Comparison of ENCODE assay signal across 20 cellular contexts in genomic region chr10:128476845-128477244, GRCh38.
DNase-seq lines count a peak whose midpoint lies in the region; TF ChIP-seq lines count a peak whose summit lies in the region.
"Had no signal": no experiment of that assay in that cellular context is flagged by ENCODE, and none has a peak within 500 bp of the region (broad histone marks: within the 10 kb centered on the region; RNA-seq: fewer than 3 reads in every experiment).

No MANE protein-coding gene starts in this region.

- no peak for TF ChIP-seq POLR2A in stomach (IDR thresholded peaks at IDR 0.05)

- H3K36me3 ChIP-seq in WERI-Rb-1 (no peaks in the 10 kb centered on the region), osteoblast (ENCODE audit: insufficient read depth, low read length) (no peaks in the 10 kb centered on the region), stomach (no peaks in the 10 kb centered on the region), hepatocyte (replicated peaks; ENCODE audit: insufficient read depth, low read depth) (no peaks in the 10 kb centered on the region)
- H3K36me3 ChIP-seq: BE2C; BLaER1 treated with 17β-estradiol and CSF1 and Interleukin-3, amounts not matched to agents 10 nM and 100 nM had no signal

- H3K4me2 ChIP-seq in osteoblast (ENCODE audit: insufficient read depth, low read length) (no peak overlapping the region), hepatocyte (no peak overlapping the region)
- H3K4me2 ChIP-seq: A549; BLaER1 treated with 17β-estradiol and CSF1 and Interleukin-3, amounts not matched to agents 10 nM and 100 nM had no signal

- H4K20me1 ChIP-seq in osteoblast (ENCODE audit: insufficient read depth, low read length) (no peaks in the 10 kb centered on the region), hepatocyte (ENCODE audit: insufficient read depth, poor library complexity, severe bottlenecking) (no peaks in the 10 kb centered on the region)
- H4K20me1 ChIP-seq: BLaER1 treated with 17β-estradiol and CSF1 and Interleukin-3, amounts not matched to agents 10 nM and 100 nM had no signal

- DNase-seq in DMS79 treated with DMSO at 0.1 percent for 48 hours (lab: John Stamatoyannopoulos, UW), result peak; percentile 73
- peak; percentile 56 for DNase-seq in WERI-Rb-1
- peak; percentile 41 for DNase-seq in osteoblast (ENCODE audit: insufficient read length, low spot score, missing footprints)
- DNase-seq in stomach, result no peak
- DNase-seq in GM20000 (ENCODE audit: low spot score), result no peak
- no peak for DNase-seq in NCI-H2081 (lab: John Stamatoyannopoulos, UW)
- DNase-seq in hepatocyte (ENCODE audit: low spot score), result no peak
- DNase-seq: 8988T; ACHN; AML-193; BE2C; CD4-positive, alpha-beta T cell; CD8-positive, alpha-beta memory T cell; DMS 273 treated with DMSO at 0.1 percent for 48 hours; DND-41; GM23248; H7; HCEC 1CT had no signal

- H3K4me3 ChIP-seq in WERI-Rb-1 (ENCODE audit: low read depth, low read length) (no peak overlapping the region), osteoblast (ENCODE audit: insufficient read depth, low read length) (no peak overlapping the region), stomach (no peak overlapping the region), hepatocyte (no peak overlapping the region)
- H3K4me3 ChIP-seq: A549; BLaER1 treated with 17β-estradiol and CSF1 and Interleukin-3, amounts not matched to agents 10 nM and 100 nM; GM23248 had no signal

- no peaks in the 10 kb centered on the region for H3K9me2 ChIP-seq in hepatocyte (replicated peaks; ENCODE audit: insufficient read depth)

- TF ChIP-seq CTCF in WERI-Rb-1 (IDR thresholded peaks at IDR 0.05; ENCODE audit: low read depth, low read length) (no peak), osteoblast (IDR thresholded peaks at IDR 0.05; ENCODE audit: extremely low read depth, low read depth, low read length) (no peak), stomach (IDR thresholded peaks at IDR 0.05) (no peak), GM20000 (IDR thresholded peaks at IDR 0.05; ENCODE audit: extremely low read depth, missing control alignments) (no peak), hepatocyte (IDR thresholded peaks at IDR 0.05; ENCODE audit: poor library complexity) (no peak)

- H3K79me2 ChIP-seq in osteoblast (ENCODE audit: insufficient read depth, low read length) (no peaks in the 10 kb centered on the region), hepatocyte (no peaks in the 10 kb centered on the region)

- H3K4me1 ChIP-seq in osteoblast (ENCODE audit: insufficient read depth, low read length) (no peaks in the 10 kb centered on the region), stomach (no peaks in the 10 kb centered on the region), hepatocyte (ENCODE audit: insufficient read depth) (no peaks in the 10 kb centered on the region)
- H3K4me1 ChIP-seq: A549, BE2C had no signal

- H3K9me3 ChIP-seq in WERI-Rb-1 (ENCODE audit: severe bottlenecking), result no peaks in the 10 kb centered on the region
- no peaks in the 10 kb centered on the region for H3K9me3 ChIP-seq in osteoblast (ENCODE audit: low read depth, low read length)
- H3K9me3 ChIP-seq in stomach, result no peaks in the 10 kb centered on the region
- H3K9me3 ChIP-seq in hepatocyte (ENCODE audit: low read depth), result no peaks in the 10 kb centered on the region
- H3K9me3 ChIP-seq: A549; BE2C; BLaER1 treated with 17β-estradiol and CSF1 and Interleukin-3, amounts not matched to agents 10 nM and 100 nM had no signal

- H3K27ac ChIP-seq in WERI-Rb-1, result no peak overlapping the region
- H3K27ac ChIP-seq in osteoblast (ENCODE audit: low read depth, low read length), result no peak overlapping the region
- no peak overlapping the region for H3K27ac ChIP-seq in stomach
- H3K27ac ChIP-seq in hepatocyte, result no peak overlapping the region
- H3K27ac ChIP-seq: A549; BLaER1 treated with 17β-estradiol and CSF1 and Interleukin-3, amounts not matched to agents 10 nM and 100 nM; GM23248 had no signal

- H2AFZ ChIP-seq in osteoblast (ENCODE audit: low read length) (no peak overlapping the region), hepatocyte (no peak overlapping the region)
- H2AFZ ChIP-seq: GM23248 had no signal

- H3K27me3 ChIP-seq in WERI-Rb-1 (ENCODE audit: insufficient read depth, low read depth, severe bottlenecking) (no peaks in the 10 kb centered on the region), osteoblast (ENCODE audit: insufficient read depth, low read length) (no peaks in the 10 kb centered on the region), stomach (peaks cover 0 to 15% (median 0%) of the 10 kb centered on the region in 3 donors), hepatocyte (no peaks in the 10 kb centered on the region)
- H3K27me3 ChIP-seq: BE2C; BLaER1 treated with 17β-estradiol and CSF1 and Interleukin-3, amounts not matched to agents 10 nM and 100 nM had no signal

- intact Hi-C loops in stomach (cut with DNase I; ENCODE audit: low total_unique reads), result no loop called here

- 46 to 71% (median 54%) methylated on average over 4 of the region's 4 CpGs for WGBS in stomach, 5 donors
- WGBS in hepatocyte (ENCODE audit: low lambda C conversion rate, missing lambda C conversion rate), result 67% methylated on average over 4 of the region's 4 CpGs

- no peak for TF ChIP-seq EP300 in stomach (IDR thresholded peaks at IDR 0.05)

Comparison
In these comparisons a context has a peak if more than half of its experiments do, and no peak if none do; other contexts are left out.
1. DNase-seq: peak in DMS79 treated with DMSO at 0.1 percent for 48 hours (single experiment), WERI-Rb-1 (single experiment) and osteoblast (single experiment); none in stomach (single experiment), GM20000 (single experiment), NCI-H2081 (0 of 2) and hepatocyte (single experiment).